24 cellular contexts compared by ENCODE assay signal in genomic region chr4:185429660-185430059, GRCh38. TPM values are rescaled to one million over a fixed set of nuclear protein-coding genes. Genes with fewer than 3 reads are reported as not detected.
A peak's percentile ranks its signal among the peaks of the same experiment; 100 is the strongest.
DNase-seq lines count a peak whose midpoint lies in the region; ATAC-seq, FAIRE-seq and TF ChIP-seq lines count a peak whose summit lies in the region.
"Had no signal": no experiment of that assay in that cellular context is flagged by ENCODE, and none has a peak within 500 bp of the region (broad histone marks: within the 10 kb centered on the region; RNA-seq: fewer than 3 reads in every experiment).

No MANE protein-coding gene starts in this region.

- no peaks in the 10 kb centered on the region for H3K9me1 ChIP-seq in K562 (ENCODE audit: control insufficient read depth, insufficient read depth, low read length)

- H3K27me3 ChIP-seq in GM06990 (replicated peaks; ENCODE audit: control insufficient read depth, insufficient read depth, low read length), result no peaks in the 10 kb centered on the region
- H3K27me3 ChIP-seq in K562 (ENCODE audit: control insufficient read depth in 2 of 2, insufficient read depth in 2 of 2, low read length in 2 of 2), result peaks cover 0 to 4% of the 10 kb centered on the region in 2 experiments; a peak in 1 of 5 replicates
- H3K27me3 ChIP-seq in mesendoderm (ENCODE audit: insufficient read depth, low read length, poor library complexity), result no peaks in the 10 kb centered on the region
- H3K27me3 ChIP-seq: BLaER1 had no signal

- H3K4ac ChIP-seq in mesendoderm (ENCODE audit: low read depth, low read length), result no peak overlapping the region

- H3K4me1 ChIP-seq in K562 (replicated peaks in 1 of 2; ENCODE audit: control insufficient read depth in 2 of 2, insufficient read depth in 2 of 2, low read length in 2 of 2) (peaks cover 0 to 7% of the 10 kb centered on the region in 2 experiments; a peak in 2 of 5 replicates), mesendoderm (ENCODE audit: control insufficient read depth, low read depth, low read length) (peaks cover 3% of the 10 kb centered on the region)
- H3K4me1 ChIP-seq: Caco-2 had no signal

- no peak for ATAC-seq in K562
- ATAC-seq: CD8-positive, alpha-beta T cell had no signal

- intact Hi-C loops in K562 (cut with micrococcal nuclease), result no loop called here

- H3K4me3 ChIP-seq in GM06990 (replicated peaks; ENCODE audit: low read depth, low read length) (no peak overlapping the region), NB4 (ENCODE audit: low read depth, low read length) (no peak overlapping the region), K562 (no peak overlapping the region), mesendoderm (ENCODE audit: low read length) (no peak overlapping the region)
- H3K4me3 ChIP-seq: BLaER1, HAP-1 had no signal

- peaks cover 10% of the 10 kb centered on the region for H3K79me2 ChIP-seq in K562 (ENCODE audit: control insufficient read depth, insufficient read depth, low read length)
- no peaks in the 10 kb centered on the region for H3K79me2 ChIP-seq in mesendoderm (ENCODE audit: control insufficient read depth, insufficient read depth, low read length)

- TF ChIP-seq RAD21 in K562 (CRISPR knock-in tag; conservative IDR thresholded peaks at IDR 0.05 in 1 of 2, IDR thresholded peaks at IDR 0.05 in 1 of 2), result no peak

- CTCF ChIA-PET in K562 (lab: Yijun Ruan, JAX; ENCODE audit: low intra/inter-chr PET ratio), result no interaction called here

- no peak for TF ChIP-seq EP300 in K562 (IDR thresholded peaks at IDR 0.05; ENCODE audit: low read length)

- H4K20me1 ChIP-seq in K562 (replicated peaks; ENCODE audit: control insufficient read depth, insufficient read depth, low read length), result no peaks in the 10 kb centered on the region
- H4K20me1 ChIP-seq: BLaER1 had no signal

- DNase-seq in GM06990 (ENCODE audit: extremely low read depth, insufficient read length) (no peak), NB4 (ENCODE audit: low read depth) (peak; percentile 4), K562 (ENCODE audit: extremely low read depth in 1 of 4, low spot score in 3 of 4) (peak in 1 of 4 experiments; percentile 9), mesendoderm (peak; percentile 18), endothelial cell (ENCODE audit: low spot score) (no peak), SKM-1 treated with dmso at 0.1 percent for 144 hours (lab: John Stamatoyannopoulos, UW; ENCODE audit: unreplicated experiment) (no peak), NCI-H2227 (lab: John Stamatoyannopoulos, UW; ENCODE audit: unreplicated experiment) (no peak), NCI-H2081 (lab: John Stamatoyannopoulos, UW) (no peak)
- DNase-seq: Caco-2; CD4-positive, CD25-positive, alpha-beta regulatory T cell; CD8-positive, alpha-beta T cell; DMS153; EL; GF-D8; GOT3; HFFc6 had no signal

- H3K18ac ChIP-seq in mesendoderm (ENCODE audit: low read length), result no peak overlapping the region

- TF ChIP-seq CTCF in GM06990 (IDR thresholded peaks at IDR 0.05; ENCODE audit: insufficient read depth, low read length, poor library complexity, severe bottlenecking) (peak; percentile 3), NB4 (IDR thresholded peaks at IDR 0.05; ENCODE audit: low read depth, low read length) (no peak), K562 (IDR thresholded peaks at IDR 0.05 in 2 of 3, conservative IDR thresholded peaks at IDR 0.05 in 1 of 3; ENCODE audit: insufficient read depth in 2 of 3, low read depth in 1 of 3, low read length in 3 of 3) (no peak), endothelial cell (IDR thresholded peaks at IDR 0.05; ENCODE audit: unreplicated experiment) (no peak)

- H3K4me3 Mint-ChIP-seq in endothelial cell (ENCODE audit: unreplicated experiment), result no peak overlapping the region
- H3K4me3 Mint-ChIP-seq: B cell; CD8-positive, alpha-beta T cell; HFFc6 had no signal

- BruUV-seq in K562 (replicated peaks; lab: Mats Ljungman, UMichigan), result no TSS peak

- FAIRE-seq in K562 (lab: Jason Lieb, UNC), result no peak
- FAIRE-seq: GM12892, H54 had no signal

- POLR2A ChIA-PET in K562 (lab: Yijun Ruan, JAX), result no interaction called here

- in situ Hi-C loops in K562 (cut with MboI), result no loop called here

- 16% methylated on average over 4 of the region's 5 CpGs for WGBS in K562 (ENCODE audit: insufficient coverage, low coverage, missing lambda C conversion rate)
- WGBS in mesendoderm (ENCODE audit: extremely low coverage, insufficient coverage, low lambda C conversion rate), result no CpG with 5 or more reads among the region's 5 CpGs

- H2AK5ac ChIP-seq in mesendoderm (ENCODE audit: low read length), result no peak overlapping the region

- no peak overlapping the region for H2BK15ac ChIP-seq in mesendoderm (replicated peaks; ENCODE audit: low read depth)

- peaks cover 9% of the 10 kb centered on the region for H3K27me3 Mint-ChIP-seq in endothelial cell (ENCODE audit: unreplicated experiment)

- H4K5ac ChIP-seq in mesendoderm (ENCODE audit: low read length), result no peak overlapping the region

- no peak overlapping the region for H2AFZ ChIP-seq in K562 (ENCODE audit: low read depth, low read length)

- no peak overlapping the region for H3K27ac Mint-ChIP-seq in endothelial cell (ENCODE audit: unreplicated experiment)
- H3K27ac Mint-ChIP-seq: B cell; CD8-positive, alpha-beta T cell; HFFc6 had no signal

- H3K9ac ChIP-seq in K562 (ENCODE audit: insufficient read depth in 1 of 2, low read depth in 2 of 2, low read length in 2 of 2) (no peak overlapping the region), mesendoderm (ENCODE audit: low read length) (no peak overlapping the region)
- H3K9ac ChIP-seq: BLaER1 had no signal

- H3K9me3 Mint-ChIP-seq in endothelial cell (ENCODE audit: unreplicated experiment), result no peaks in the 10 kb centered on the region
- H3K9me3 Mint-ChIP-seq: CD4-positive, CD25-positive, alpha-beta regulatory T cell; CD8-positive, alpha-beta T cell; HFFc6 had no signal

- peaks cover 4% of the 10 kb centered on the region; the same call in 1 of the 2 replicates for H3K9me3 ChIP-seq in K562 (replicated peaks; ENCODE audit: control insufficient read depth, insufficient read depth, low read depth, low read length)
- H3K9me3 ChIP-seq: BLaER1, Caco-2, HAP-1 had no signal

- no peak overlapping the region for H3K56ac ChIP-seq in mesendoderm (ENCODE audit: low read length)

- H2BK120ac ChIP-seq in mesendoderm (ENCODE audit: low read depth, low read length), result no peak overlapping the region

- peaks cover 9% of the 10 kb centered on the region for H3K4me1 Mint-ChIP-seq in endothelial cell (ENCODE audit: unreplicated experiment)

- H3K36me3 ChIP-seq in GM06990 (ENCODE audit: control insufficient read depth, insufficient read depth, low read length), result no peaks in the 10 kb centered on the region
- H3K36me3 ChIP-seq in K562 (ENCODE audit: control insufficient read depth, insufficient read depth, low read length), result no peaks in the 10 kb centered on the region
- no peaks in the 10 kb centered on the region for H3K36me3 ChIP-seq in mesendoderm (ENCODE audit: control insufficient read depth, insufficient read depth, low read length)
- H3K36me3 ChIP-seq: BLaER1, HAP-1 had no signal

- H3K36me3 Mint-ChIP-seq in endothelial cell (ENCODE audit: low read depth, unreplicated experiment), result peaks cover 5% of the 10 kb centered on the region
- H3K36me3 Mint-ChIP-seq: CD4-positive, CD25-positive, alpha-beta regulatory T cell had no signal

- H3K4me2 ChIP-seq in K562 (ENCODE audit: insufficient read depth, low read length) (no peak overlapping the region), mesendoderm (ENCODE audit: low read length) (no peak overlapping the region)
- H3K4me2 ChIP-seq: BLaER1 had no signal

- no peak overlapping the region for H3K23ac ChIP-seq in mesendoderm (ENCODE audit: low read length)

- no peak overlapping the region for H4K8ac ChIP-seq in mesendoderm (ENCODE audit: low read depth, low read length)

- TF ChIP-seq POLR2A in NB4 (IDR thresholded peaks at IDR 0.05; ENCODE audit: extremely low read depth, insufficient read length) (no peak), K562 (conservative IDR thresholded peaks at IDR 0.05) (no peak)

- H3K27ac ChIP-seq in K562 (ENCODE audit: extremely low read depth, low read depth, low read length), result no peak overlapping the region
- no peak overlapping the region for H3K27ac ChIP-seq in mesendoderm (ENCODE audit: low read depth, low read length)
- H3K27ac ChIP-seq: BLaER1, C4-2B had no signal

- no peak overlapping the region for H2BK5ac ChIP-seq in mesendoderm (ENCODE audit: low read length)

- peaks cover 3% of the 10 kb centered on the region for H3K79me1 ChIP-seq in mesendoderm (ENCODE audit: low read length)

RNA-seq across cellular contexts. Expression of gene UFSP2, which starts 3.9 kb away (rescaled TPM):
- total RNA-seq in K562 (2011; cell fraction: chromatin; rRNA removed; ENCODE audit: low replicate concordance), result 21.8 and 37.1 TPM in 2 replicates
- 8.4 and 11.0 TPM in 2 replicates for total RNA-seq in K562 (2011; cell fraction: nucleolus; rRNA removed)
- 18.9 and 20.2 TPM in 2 replicates for total RNA-seq in K562 (2011; cell fraction: nucleoplasm; rRNA removed)
- total RNA-seq in K562 (2014; rRNA removed) (20.2 and 21.8 TPM in 2 replicates), K562 (2014; rRNA removed; fragmentation: Illumina TruSeq; extraction: Trizol) (28.2 and 29.9 TPM in 2 replicates), K562 (2015; rRNA removed; fragmentation: Illumina TruSeq; extraction: Trizol) (21.2 and 22.0 TPM in 2 replicates), K562 (2021) (20.7 and 24.5 TPM in 2 replicates), endothelial cell (ENCODE audit: unreplicated experiment) (27.4 TPM)
- polyA plus RNA-seq in K562 (2011; rRNA removed) (49.6 and 55.8 TPM in 2 replicates), K562 (2014; fragmentation: Illumina TruSeq; extraction: Trizol) (22.9 and 26.6 TPM in 2 replicates), K562 (2014; fragmentation: Nextera tagmentation; extraction: Ambion mirVana) (10 to 100 TPM; 41.0 to 45.7 TPM), K562 (2014; rRNA removed) (20.1 and 25.0 TPM in 2 replicates)
- polyA plus RNA-seq in K562 (2011; cell fraction: cytosol; rRNA removed), result 20.2 and 33.1 TPM in 2 replicates
- 12.0 and 17.0 TPM in 2 replicates for polyA plus RNA-seq in K562 (2011; cell fraction: nucleus; rRNA removed)
- 19.1 and 24.0 TPM in 2 replicates for polyA plus RNA-seq in K562 (2012)
- polyA minus RNA-seq in K562 (2011; rRNA and poly(A)+ RNA removed), result 52.4 and 56.8 TPM in 2 replicates
- polyA minus RNA-seq in K562 (2011; cell fraction: cytosol; rRNA and poly(A)+ RNA removed), result 15.7 and 26.4 TPM in 2 replicates
- 8.1 and 20.4 TPM in 2 replicates for polyA minus RNA-seq in K562 (2011; cell fraction: nucleus; rRNA and poly(A)+ RNA removed)
- 18.6 TPM for polyA plus RNA-seq in mesendoderm (2013, experiment 1 of 2)
- polyA plus RNA-seq in mesendoderm (2013, experiment 2 of 2), result 18.9 TPM

RNA-seq across cellular contexts. Expression of gene ANKRD37, which starts 33.0 kb away (rescaled TPM):
- 16.6 and 36.8 TPM in 2 replicates for total RNA-seq in K562 (2011; cell fraction: chromatin; rRNA removed; ENCODE audit: low replicate concordance)
- total RNA-seq in K562 (2011; cell fraction: nucleolus; rRNA removed), result 19.0 and 25.1 TPM in 2 replicates
- 23.8 and 26.5 TPM in 2 replicates for total RNA-seq in K562 (2011; cell fraction: nucleoplasm; rRNA removed)
- 3.8 and 6.5 TPM in 2 replicates for total RNA-seq in K562 (2014; rRNA removed)
- 2.5 and 3.6 TPM in 2 replicates for total RNA-seq in K562 (2014; rRNA removed; fragmentation: Illumina TruSeq; extraction: Trizol)
- total RNA-seq in K562 (2015; rRNA removed; fragmentation: Illumina TruSeq; extraction: Trizol), result 2.1 and 2.3 TPM in 2 replicates
- 6.1 and 8.3 TPM in 2 replicates for total RNA-seq in K562 (2021)
- 53.7 and 57.3 TPM in 2 replicates for polyA plus RNA-seq in K562 (2011; rRNA removed)
- polyA plus RNA-seq in K562 (2011; cell fraction: cytosol; rRNA removed), result 31.7 and 42.0 TPM in 2 replicates
- 43.2 and 57.2 TPM in 2 replicates for polyA plus RNA-seq in K562 (2011; cell fraction: nucleus; rRNA removed)
- 9.2 and 12.4 TPM in 2 replicates for polyA plus RNA-seq in K562 (2012)
- polyA plus RNA-seq in K562 (2014; fragmentation: Illumina TruSeq; extraction: Trizol), result 1.9 and 3.3 TPM in 2 replicates
- 1 to 10 TPM; 1.3 to 3.1 TPM for polyA plus RNA-seq in K562 (2014; fragmentation: Nextera tagmentation; extraction: Ambion mirVana)
- 5.1 and 11.5 TPM in 2 replicates for polyA plus RNA-seq in K562 (2014; rRNA removed)
- 20.3 and 21.4 TPM in 2 replicates for polyA minus RNA-seq in K562 (2011; rRNA and poly(A)+ RNA removed)
- 11.2 and 14.8 TPM in 2 replicates for polyA minus RNA-seq in K562 (2011; cell fraction: cytosol; rRNA and poly(A)+ RNA removed)
- polyA minus RNA-seq in K562 (2011; cell fraction: nucleus; rRNA and poly(A)+ RNA removed), result 21.1 and 29.7 TPM in 2 replicates
- polyA plus RNA-seq in mesendoderm (2013, experiment 1 of 2), result 1.3 TPM
- 1.4 TPM for polyA plus RNA-seq in mesendoderm (2013, experiment 2 of 2)
- total RNA-seq in endothelial cell (ENCODE audit: unreplicated experiment), result 2.6 TPM
- total RNA-seq: A673 had no signal

RNA-seq across cellular contexts. Expression of gene LRP2BP, which starts 33.9 kb away (rescaled TPM):
- total RNA-seq in K562 (2011; cell fraction: chromatin; rRNA removed; ENCODE audit: low replicate concordance), result 2.8 and 10.2 TPM in 2 replicates
- total RNA-seq in K562 (2011; cell fraction: nucleolus; rRNA removed), result 1.5 and 2.1 TPM in 2 replicates
- 5.4 and 7.9 TPM in 2 replicates for total RNA-seq in K562 (2011; cell fraction: nucleoplasm; rRNA removed)
- total RNA-seq in K562 (2014; rRNA removed), result 0.24 and 0.91 TPM in 2 replicates
- 0.62 and 1.1 TPM in 2 replicates for total RNA-seq in K562 (2014; rRNA removed; fragmentation: Illumina TruSeq; extraction: Trizol)
- 0.45 and 0.62 TPM in 2 replicates for total RNA-seq in K562 (2015; rRNA removed; fragmentation: Illumina TruSeq; extraction: Trizol)
- 0.40 and 0.42 TPM in 2 replicates for total RNA-seq in K562 (2021)
- 2.1 TPM in 2 replicates for polyA plus RNA-seq in K562 (2011; rRNA removed)
- 0.22 and 0.47 TPM in 2 replicates for polyA plus RNA-seq in K562 (2011; cell fraction: cytosol; rRNA removed)
- polyA plus RNA-seq in K562 (2011; cell fraction: nucleus; rRNA removed), result 4.4 and 6.1 TPM in 2 replicates
- 0.62 and 1.2 TPM in 2 replicates for polyA plus RNA-seq in K562 (2012)
- 0.22 and 0.45 TPM in 2 replicates for polyA plus RNA-seq in K562 (2014; fragmentation: Illumina TruSeq; extraction: Trizol)
- polyA plus RNA-seq in K562 (2014; fragmentation: Nextera tagmentation; extraction: Ambion mirVana), result under 1 TPM; 0.51 to 0.59 TPM
- 0.49 and 0.78 TPM in 2 replicates for polyA plus RNA-seq in K562 (2014; rRNA removed)
- 1.8 and 2.5 TPM in 2 replicates for polyA minus RNA-seq in K562 (2011; rRNA and poly(A)+ RNA removed)
- 0.46 TPM in 1 of 2 replicates, not detected in the other for polyA minus RNA-seq in K562 (2011; cell fraction: cytosol; rRNA and poly(A)+ RNA removed)
- polyA minus RNA-seq in K562 (2011; cell fraction: nucleus; rRNA and poly(A)+ RNA removed), result 1.9 and 3.8 TPM in 2 replicates
- polyA plus RNA-seq in mesendoderm (2013, experiment 1 of 2), result 0.15 TPM
- 0.14 TPM for polyA plus RNA-seq in mesendoderm (2013, experiment 2 of 2)
- total RNA-seq in endothelial cell (ENCODE audit: unreplicated experiment), result 0.92 TPM
- total RNA-seq: G401 had no signal

RNA-seq across cellular contexts. Expression of gene CCDC110, which starts 41.9 kb away (rescaled TPM):
- total RNA-seq in K562 (2011; cell fraction: chromatin; rRNA removed; ENCODE audit: low replicate concordance), result not detected in 2 replicates
- total RNA-seq in K562 (2011; cell fraction: nucleolus; rRNA removed), result not detected in 2 replicates
- total RNA-seq in K562 (2011; cell fraction: nucleoplasm; rRNA removed), result not detected in 2 replicates
- total RNA-seq in K562 (2014; rRNA removed) (not detected in 2 replicates), K562 (2014; rRNA removed; fragmentation: Illumina TruSeq; extraction: Trizol) (0.07 and 0.22 TPM in 2 replicates), K562 (2015; rRNA removed; fragmentation: Illumina TruSeq; extraction: Trizol) (not detected in 2 replicates), K562 (2021) (0.25 TPM in 1 of 2 replicates, not detected in the other), endothelial cell (ENCODE audit: unreplicated experiment) (0.67 TPM)
- polyA plus RNA-seq in K562 (2011; rRNA removed) (0.35 TPM in 1 of 2 replicates, not detected in the other), K562 (2014; fragmentation: Illumina TruSeq; extraction: Trizol) (0.16 and 0.37 TPM in 2 replicates), K562 (2014; fragmentation: Nextera tagmentation; extraction: Ambion mirVana) (under 1 TPM in 1 of 2 experiments, not detected in 1; 0.04 TPM), K562 (2014; rRNA removed) (0.04 TPM in 1 of 2 replicates, not detected in the other)
- 0.10 TPM in 1 of 2 replicates, not detected in the other for polyA plus RNA-seq in K562 (2011; cell fraction: cytosol; rRNA removed)
- polyA plus RNA-seq in K562 (2011; cell fraction: nucleus; rRNA removed), result 0.20 TPM in 1 of 2 replicates, not detected in the other
- 0.07 and 0.15 TPM in 2 replicates for polyA plus RNA-seq in K562 (2012)
- polyA minus RNA-seq in K562 (2011; rRNA and poly(A)+ RNA removed), result 0.15 TPM in 1 of 2 replicates, not detected in the other
- polyA minus RNA-seq in K562 (2011; cell fraction: cytosol; rRNA and poly(A)+ RNA removed), result not detected in 2 replicates
- polyA minus RNA-seq in K562 (2011; cell fraction: nucleus; rRNA and poly(A)+ RNA removed), result 0.11 TPM in 1 of 2 replicates, not detected in the other
- 0.27 TPM for polyA plus RNA-seq in mesendoderm (2013, experiment 1 of 2)
- polyA plus RNA-seq in mesendoderm (2013, experiment 2 of 2), result 0.24 TPM
- total RNA-seq: A673; Caco-2; CD4-positive, CD25-positive, alpha-beta regulatory T cell; HFFc6 had no signal

Comparison
In these comparisons a context has a peak if more than half of its experiments do, and no peak if none do; other contexts are left out.
1. DNase-seq: peak in NB4 (single experiment) and mesendoderm (single experiment); none in GM06990 (single experiment), endothelial cell (single experiment), SKM-1 treated with dmso at 0.1 percent for 144 hours (single experiment), NCI-H2227 (single experiment) and NCI-H2081 (0 of 2).